19 cellular contexts compared by ENCODE assay signal in the genomic region with DNA sequence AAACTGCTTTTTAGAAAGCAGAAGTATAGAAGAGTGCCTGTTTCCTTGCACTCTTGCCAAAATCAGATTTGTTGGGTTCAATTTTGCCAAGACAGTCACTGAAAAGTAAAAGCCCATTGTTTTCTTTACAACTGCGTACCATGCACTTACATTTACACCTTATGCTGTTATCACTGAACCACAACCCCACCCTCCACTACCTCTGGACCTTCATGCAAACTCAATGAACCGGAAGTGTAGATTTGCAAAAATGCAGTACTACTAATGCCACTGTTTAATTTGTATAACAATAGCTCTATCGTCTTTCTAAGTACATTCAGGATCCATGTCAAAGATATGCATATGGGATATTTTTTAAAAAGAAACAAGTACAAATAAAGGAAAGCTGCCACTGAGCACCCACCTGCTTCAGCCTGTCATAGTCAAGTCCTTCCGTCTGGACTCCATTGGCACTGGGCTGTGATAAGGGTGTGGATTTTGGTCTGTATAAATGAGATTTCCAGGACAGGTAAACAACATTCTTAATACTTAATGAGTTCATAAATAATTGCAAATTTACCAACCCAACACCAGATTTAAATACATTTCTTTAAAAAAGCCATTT.
A peak's percentile ranks its signal among the peaks of the same experiment; 100 is the strongest.
DNase-seq lines count a peak whose midpoint lies in the region; FAIRE-seq and TF ChIP-seq lines count a peak whose summit lies in the region.
"Had no signal": no experiment of that assay in that cellular context is flagged by ENCODE, and none has a peak within 500 bp of the region (broad histone marks: within the 10 kb centered on the region; RNA-seq: fewer than 3 reads in every experiment).

No MANE protein-coding gene starts in this region.

- no peak overlapping the region for H2AFZ ChIP-seq in H1 (ENCODE audit: low read length)
- H2AFZ ChIP-seq: PC-9 had no signal

- TF ChIP-seq EP300 in H1 (IDR thresholded peaks at IDR 0.05; ENCODE audit: borderline replicate concordance in 1 of 2, low read depth in 2 of 2, low read length in 2 of 2) = no peak

- H3K4me2 ChIP-seq in H1 (ENCODE audit: insufficient read depth in 1 of 2, low read depth in 2 of 2, low read length in 2 of 2) = peak overlapping the region; percentile 2 to 66
- H3K4me2 ChIP-seq: PC-9 had no signal

- CTCF ChIA-PET in H1 (lab: Charles Lee; ENCODE audit: partially characterized antibody) = no interaction called here

- DNase-seq in D721Med (ENCODE audit: insufficient read length, low spot score) = no peak
- no peak for DNase-seq in H1 (ENCODE audit: low read depth in 1 of 2, low spot score in 2 of 2)
- DNase-seq in kidney glomerular epithelial cell (lab: John Stamatoyannopoulos, UW) = no peak
- DNase-seq in GM13976 (ENCODE audit: low spot score) = no peak
- no peak for DNase-seq in NCI-H2107 treated with DMSO at 0.1 percent for 48 hours (lab: John Stamatoyannopoulos, UW; ENCODE audit: unreplicated experiment)
- DNase-seq in NCI-H128 (lab: John Stamatoyannopoulos, UW; ENCODE audit: unreplicated experiment) = no peak
- DNase-seq: DMS79 treated with DMSO at 0.1 percent for 48 hours, KG1, NCI-H1105 treated with DMSO at 0.1 percent for 48 hours, NCI-H187, NCI-H2107, NCI-H345, NCI-H524 treated with DMSO at 0.1 percent for 48 hours, PC-9, SIG-M5 had no signal

- 0 out of 4 replicates have a peak, but pooled peaks cover 0 to 3% of the 10 kb centered on the region in 2 experiments for H3K79me2 ChIP-seq in H1 (ENCODE audit: control insufficient read depth in 1 of 2, insufficient read depth in 2 of 2, low read length in 2 of 2)

- peak overlapping the region; percentile 67; the same call in 1 of the 2 replicates for H3K27ac ChIP-seq in HUES64 (ENCODE audit: low read depth, low read length)
- H3K27ac ChIP-seq in H1 (ENCODE audit: low read depth, low read length) = no peak overlapping the region
- peak overlapping the region; percentile 39 for H3K27ac ChIP-seq in muscle layer of duodenum (ENCODE audit: low read length)
- H3K27ac ChIP-seq: 22Rv1, PC-9, RWPE1 had no signal

- H3K9ac ChIP-seq in HUES64 (ENCODE audit: low read depth, low read length) (no peak overlapping the region), H1 (replicated peaks in 1 of 4; ENCODE audit: extremely low read depth in 1 of 4, low read depth in 3 of 4, low read length in 3 of 4) (peak overlapping the region in 1 of 4 experiments; percentile 34; a peak in 1 of 7 replicates)

- FAIRE-seq in D721Med (lab: Jason Lieb, UNC) (peak; percentile 77), H1 (lab: Jason Lieb, UNC) (peak; percentile 82)

- no peak for TF ChIP-seq RAD21 in H1 (IDR thresholded peaks at IDR 0.05 in 1 of 2, conservative IDR thresholded peaks at IDR 0.05 in 1 of 2; ENCODE audit: low read depth in 2 of 2, low read length in 2 of 2)

- TF ChIP-seq CTCF in D721Med (IDR thresholded peaks at IDR 0.05; ENCODE audit: insufficient read depth, missing control alignments) (no peak), H1 (IDR thresholded peaks at IDR 0.05; ENCODE audit: control extremely low read depth in 1 of 3, insufficient read depth in 1 of 3, low read depth in 1 of 3, low read length in 3 of 3) (no peak), GM13976 (IDR thresholded peaks at IDR 0.05; ENCODE audit: borderline replicate concordance, control extremely low read depth, extremely low read depth, insufficient read depth, missing control alignments) (no peak)

- H2BK12ac ChIP-seq in H1 (ENCODE audit: low read depth, low read length) = no peak overlapping the region

- H3K9me3 ChIP-seq in HUES64 (ENCODE audit: insufficient read depth, low read depth, low read length) (no peaks in the 10 kb centered on the region), H1 (ENCODE audit: insufficient read depth in 2 of 2, low read depth in 1 of 2, low read length in 1 of 2) (no peaks in the 10 kb centered on the region), muscle layer of duodenum (ENCODE audit: control insufficient read depth in 1 of 2, low read length in 2 of 2) (no peaks in the 10 kb centered on the region)

- no peak overlapping the region for H4K91ac ChIP-seq in H1 (replicated peaks; ENCODE audit: insufficient read length, low read length)

- no peak overlapping the region for H3K4ac ChIP-seq in H1 (replicated peaks; ENCODE audit: insufficient read length, low read depth, low read length)

- no peaks in the 10 kb centered on the region for H3K79me1 ChIP-seq in H1 (ENCODE audit: low read depth, low read length)

- H3K23ac ChIP-seq in H1 (ENCODE audit: insufficient read length) = no peak overlapping the region

- H2BK5ac ChIP-seq in H1 (ENCODE audit: low read depth, low read length) = no peak overlapping the region

- no peak overlapping the region for H2BK15ac ChIP-seq in H1 (ENCODE audit: low read length)

- no peak overlapping the region for H2BK20ac ChIP-seq in H1 (ENCODE audit: low read length)

- H3K36me3 ChIP-seq in HUES64 (ENCODE audit: insufficient read depth, low read length) (peaks cover 66% of the 10 kb centered on the region), H1 (ENCODE audit: control insufficient read depth in 2 of 4, insufficient read depth in 4 of 4, low read length in 3 of 4) (peaks cover 0 to 63% (median 10%) of the 10 kb centered on the region in 4 experiments; a peak in 6 of 8 replicates), muscle layer of duodenum (ENCODE audit: control insufficient read depth in 1 of 2, insufficient read depth in 2 of 2, low read length in 2 of 2) (peaks cover 6 to 9% of the 10 kb centered on the region in 2 donors)

- H3K56ac ChIP-seq in H1 (replicated peaks; ENCODE audit: insufficient read length, low read depth, low read length) = no peak overlapping the region

- no peak overlapping the region for H3K14ac ChIP-seq in H1 (ENCODE audit: insufficient read length)

- H3K18ac ChIP-seq in H1 (ENCODE audit: extremely low read depth, low read length) = no peak overlapping the region

- in situ Hi-C loops in GM13976 (cut with MboI; ENCODE audit: low sequenced_read_pairs, unreplicated experiment) = no loop called here

- no peak overlapping the region for H4K8ac ChIP-seq in H1 (ENCODE audit: extremely low read depth, insufficient read depth, low read length)

- POLR2A ChIA-PET in H1 (lab: Charles Lee; ENCODE audit: partially characterized antibody) = interaction anchor here (0.9 kb wide), 1 partner anchor 10 kb away, joined by 3 read pairs; no protein-coding TSS in a partner anchor

- H3K27me3 ChIP-seq in HUES64 (ENCODE audit: insufficient read depth, low read length) (no peaks in the 10 kb centered on the region), H1 (replicated peaks in 1 of 4; ENCODE audit: control insufficient read depth in 3 of 4, extremely low read depth in 1 of 4, insufficient read depth in 3 of 4, low read length in 3 of 4) (no peaks in the 10 kb centered on the region), muscle layer of duodenum (ENCODE audit: low read depth, low read length) (no peaks in the 10 kb centered on the region)

- no peak for TF ChIP-seq POLR2A in H1 (IDR thresholded peaks at IDR 0.05; ENCODE audit: control extremely low read depth in 1 of 2, low read depth in 2 of 2, low read length in 2 of 2)

- peaks cover 23% of the 10 kb centered on the region for H3K4me1 ChIP-seq in HUES64 (ENCODE audit: insufficient read depth, low read length)
- H3K4me1 ChIP-seq in H1 (replicated peaks in 1 of 4; ENCODE audit: control insufficient read depth in 3 of 4, insufficient read depth in 4 of 4, low read length in 3 of 4) = peaks cover 0 to 7% (median 3%) of the 10 kb centered on the region in 4 experiments; a peak in 6 of 7 replicates
- no peaks in the 10 kb centered on the region for H3K4me1 ChIP-seq in muscle layer of duodenum (ENCODE audit: control insufficient read depth in 1 of 2, insufficient read depth in 2 of 2, low read length in 2 of 2)

- no peak overlapping the region for H3K4me3 ChIP-seq in HUES64 (ENCODE audit: low read length)
- H3K4me3 ChIP-seq in H1 (ENCODE audit: extremely low read depth in 1 of 4, insufficient read depth in 2 of 4, low read depth in 3 of 4, low read length in 4 of 4) = peak overlapping the region in 1 of 4 experiments; percentile 26; a peak in 1 of 8 replicates
- H3K4me3 ChIP-seq in muscle layer of duodenum (ENCODE audit: low read depth in 1 of 2, low read length in 2 of 2) = no peak overlapping the region
- H3K4me3 ChIP-seq: PC-9 had no signal

- H2BK120ac ChIP-seq in H1 (replicated peaks; ENCODE audit: low read depth, low read length) = no peak overlapping the region

- no peak overlapping the region for H4K5ac ChIP-seq in H1 (ENCODE audit: insufficient read length, low read depth, low read length)

- no peak overlapping the region; the same call in 1 of the 2 replicates for H2AK5ac ChIP-seq in H1 (ENCODE audit: low read depth, low read length)

- WGBS in HUES64 = 70% methylated on average over 2 of the region's 4 CpGs
- 54% methylated on average over 4 of the region's 4 CpGs; no CpG with 5 or more reads in 1 of the 2 experiments for WGBS in H1 (ENCODE audit: extremely low coverage in 1 of 2, insufficient coverage in 1 of 2, insufficient read length in 1 of 2, insufficient replicate concordance in 2 of 2, low coverage in 1 of 2, low lambda C conversion rate in 2 of 2, missing lambda C conversion rate in 1 of 2), 2 experiments

- H3K23me2 ChIP-seq in H1 (ENCODE audit: low read depth, low read length) = no peaks in the 10 kb centered on the region

- H4K20me1 ChIP-seq in H1 (replicated peaks in 1 of 2; ENCODE audit: control insufficient read depth in 1 of 2, insufficient read depth in 2 of 2, low read length in 2 of 2) = no peaks in the 10 kb centered on the region

TF ChIP-seq in H1, 55 proteins besides CTCF, POLR2A, EP300 and RAD21:
- no peak for TF ChIP-seq BACH1 (IDR thresholded peaks at IDR 0.05; ENCODE audit: low read length)
- no peak for TF ChIP-seq CBX5 (IDR thresholded peaks at IDR 0.05; ENCODE audit: low read depth, low read length)
- TF ChIP-seq CTBP2 (IDR thresholded peaks at IDR 0.05; ENCODE audit: borderline replicate concordance, insufficient read depth, insufficient read length, low read length) = no peak
- TF ChIP-seq BCL11A (IDR thresholded peaks at IDR 0.05; ENCODE audit: low read depth in 2 of 2, low read length in 2 of 2) = no peak
- no peak for TF ChIP-seq TEAD4 (IDR thresholded peaks at IDR 0.05; ENCODE audit: low read depth, low read length)
- TF ChIP-seq MAFK (IDR thresholded peaks at IDR 0.05; ENCODE audit: low read depth, low read length) = no peak
- TF ChIP-seq KDM5A (IDR thresholded peaks at IDR 0.05; ENCODE audit: low read length) = no peak
- TF ChIP-seq PHF8 (conservative IDR thresholded peaks at IDR 0.05; ENCODE audit: low read depth, low read length) = no peak
- no peak for TF ChIP-seq ZNF274 (IDR thresholded peaks at IDR 0.05; ENCODE audit: borderline replicate concordance, extremely low read depth, low read length)
- no peak for TF ChIP-seq TCF12 (IDR thresholded peaks at IDR 0.05; ENCODE audit: low read depth, low read length)
